Comparison of ENCODE assay signal across 1 cellular context in the genomic region with DNA sequence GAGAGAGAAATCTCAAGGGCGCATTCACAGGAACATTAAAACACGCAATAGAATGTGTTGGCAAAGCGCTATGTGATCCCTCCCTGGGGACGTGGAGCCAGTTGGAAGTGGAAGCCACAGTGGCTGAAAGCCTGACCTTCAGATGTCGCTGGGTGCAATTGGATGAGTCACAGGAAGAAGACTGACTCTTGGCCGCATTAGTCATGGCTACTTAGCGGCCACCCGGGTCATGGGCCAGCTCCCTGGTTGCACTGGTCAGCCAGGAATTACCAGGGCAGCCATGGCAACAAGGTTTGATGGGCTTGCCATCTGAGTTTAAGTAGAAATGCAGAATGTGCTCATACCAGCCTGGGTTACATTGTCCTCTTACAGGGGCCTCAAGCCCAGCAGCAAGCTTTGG.
A peak's percentile ranks its signal among the peaks of the same experiment; 100 is the strongest.
TF ChIP-seq lines count a peak whose summit lies in the region.

No MANE protein-coding gene starts in this region.

TF ChIP-seq in IMR-90, 13 proteins besides CTCF, POLR2A, EP300 and RAD21:
- TF ChIP-seq BHLHE40 (IDR thresholded peaks at IDR 0.05; ENCODE audit: low read depth, low read length) (peak; percentile 45; the same call in 1 of the 2 replicates), FOS (IDR thresholded peaks at IDR 0.05; ENCODE audit: low read depth, low read length) (peak; percentile 96), MXI1 (IDR thresholded peaks at IDR 0.05; ENCODE audit: borderline replicate concordance, low read depth, low read length) (0 out of 2 replicates have a peak, but pooled peaks have one; percentile 3)
